18 cellular contexts compared by ENCODE assay signal in genomic region chr14:61451891-61452400, GRCh38.
DNase-seq lines count a peak whose midpoint lies in the region; ATAC-seq and TF ChIP-seq lines count a peak whose summit lies in the region.
"Had no signal": no experiment of that assay in that cellular context is flagged by ENCODE, and none has a peak within 500 bp of the region (broad histone marks: within the 10 kb centered on the region; RNA-seq: fewer than 3 reads in every experiment).

No MANE protein-coding gene starts in this region.

- H3K4me1 Mint-ChIP-seq in CD4-positive, alpha-beta T cell (ENCODE audit: low read depth): peaks cover 100% of the 10 kb centered on the region
- peaks cover 71 to 100% (median 98%) of the 10 kb centered on the region in 7 donors for H3K4me1 Mint-ChIP-seq in naive thymus-derived CD4-positive, alpha-beta T cell

- H3K27me3 ChIP-seq in BLaER1 (no peaks in the 10 kb centered on the region), transverse colon (no peaks in the 10 kb centered on the region), right cardiac atrium (ENCODE audit: control insufficient read depth, insufficient read depth) (no peaks in the 10 kb centered on the region)
- H3K27me3 ChIP-seq in CD4-positive, alpha-beta T cell (ENCODE audit: control insufficient read depth, insufficient read depth, low read length): no peaks in the 10 kb centered on the region
- H3K27me3 ChIP-seq in naive thymus-derived CD4-positive, alpha-beta T cell (ENCODE audit: control insufficient read depth in 2 of 2, insufficient read depth in 2 of 2, low read length in 2 of 2): no peaks in the 10 kb centered on the region
- H3K27me3 ChIP-seq: ascending aorta, neural progenitor cell, SJSA1 had no signal

- DNase-seq in CD4-positive, alpha-beta T cell: no peak
- DNase-seq in activated T-cell treated with anti-CD3 and anti-CD28 coated beads, Interleukin-2, amount 50 U/mL, for 48 hours: peak; percentile 25 to 30
- DNase-seq in naive thymus-derived CD4-positive, alpha-beta T cell: no peak
- DNase-seq in transverse colon (no peak), right cardiac atrium (no peak), NCI-H1930 (lab: John Stamatoyannopoulos, UW) (no peak)
- DNase-seq: activated B cell treated with CpG ODN at 0.5 μM for 24 hours, cerebellar nuclear complex, IMR-90, left cardiac atrium, MM.1S, PC-9, psoas muscle had no signal

- peak overlapping the region; percentile 91 for H3K27ac Mint-ChIP-seq in CD4-positive, alpha-beta T cell
- peak overlapping the region in 8 of 9 donors; percentile 87 to 98 (median 93) for H3K27ac Mint-ChIP-seq in naive thymus-derived CD4-positive, alpha-beta T cell
- H3K27ac Mint-ChIP-seq: activated B cell treated with CpG ODN at 0.5 μM for 24 hours, mesothelial cell of epicardium, neural progenitor cell had no signal

- H4K20me1 ChIP-seq in BLaER1: no peaks in the 10 kb centered on the region

- ATAC-seq in CD4-positive, alpha-beta T cell (ENCODE audit: poor library complexity): no peak
- ATAC-seq in naive thymus-derived CD4-positive, alpha-beta T cell: no peak
- ATAC-seq in right cardiac atrium: no peak
- ATAC-seq: psoas muscle had no signal

- CTCF ChIA-PET in CD4-positive, alpha-beta T cell (lab: Charles Lee): interaction anchor here (1.2 to 3.1 kb wide), 5 partner anchors 20 to 386 kb away, joined by 3 to 12 read pairs (median 4); no protein-coding TSS in a partner anchor
- CTCF ChIA-PET in naive thymus-derived CD4-positive, alpha-beta T cell (lab: Charles Lee): interaction anchor here (0.6 to 1.8 kb wide), 6 partner anchors 9 to 386 kb away, joined by 3 to 6 read pairs (median 3); no protein-coding TSS in a partner anchor

- H3K9me3 Mint-ChIP-seq in CD4-positive, alpha-beta T cell: no peaks in the 10 kb centered on the region
- H3K9me3 Mint-ChIP-seq in naive thymus-derived CD4-positive, alpha-beta T cell: peaks cover 0 to 1% (median 0%) of the 10 kb centered on the region in 11 donors
- H3K9me3 Mint-ChIP-seq: activated B cell treated with CpG ODN at 0.5 μM for 24 hours, mesothelial cell of epicardium, neural progenitor cell had no signal

- peaks cover 20% of the 10 kb centered on the region for H3K4me1 ChIP-seq in BLaER1
- peaks cover 82 to 88% of the 10 kb centered on the region in 2 donors for H3K4me1 ChIP-seq in naive thymus-derived CD4-positive, alpha-beta T cell (ENCODE audit: control insufficient read depth in 2 of 2, insufficient read depth in 2 of 2, low read length in 2 of 2)
- H3K4me1 ChIP-seq in transverse colon: no peaks in the 10 kb centered on the region
- peaks cover 3% of the 10 kb centered on the region for H3K4me1 ChIP-seq in right cardiac atrium (ENCODE audit: control insufficient read depth, insufficient read depth, low read length)
- H3K4me1 ChIP-seq: ascending aorta, SJSA1 had no signal

- in situ Hi-C loops in transverse colon (cut with MboI; ENCODE audit: low pct_ligation_motif_present in 1 of 4, low pct_unique_long_range_greater_than_20kb in 1 of 4, low sequenced_read_pairs in 3 of 4): loop anchor here in 3 of 4 donors (5.0 to 25.0 kb wide), 5 partner anchors 157 to 673 kb away; no protein-coding TSS in a partner anchor

- peak overlapping the region; percentile 87 for H3K4me3 Mint-ChIP-seq in CD4-positive, alpha-beta T cell
- peak overlapping the region; percentile 64 to 90 (median 80) for H3K4me3 Mint-ChIP-seq in naive thymus-derived CD4-positive, alpha-beta T cell
- H3K4me3 Mint-ChIP-seq: activated B cell treated with CpG ODN at 0.5 μM for 24 hours, mesothelial cell of epicardium, neural progenitor cell had no signal

- TF ChIP-seq EP300 in transverse colon (IDR thresholded peaks at IDR 0.05; ENCODE audit: low read depth): no peak

- H3K4me2 ChIP-seq in BLaER1: peak overlapping the region; percentile 43
- H3K4me2 ChIP-seq: neural progenitor cell, PC-9 had no signal

- no peak for TF ChIP-seq CTCF in CD4-positive, alpha-beta T cell (IDR thresholded peaks at IDR 0.05)
- no peak for TF ChIP-seq CTCF in transverse colon (IDR thresholded peaks at IDR 0.05)

- H3K4me3 ChIP-seq in BLaER1 (no peak overlapping the region), transverse colon (no peak overlapping the region), right cardiac atrium (ENCODE audit: low read length) (no peak overlapping the region)
- peak overlapping the region; percentile 10 for H3K4me3 ChIP-seq in naive thymus-derived CD4-positive, alpha-beta T cell (ENCODE audit: low read length)
- H3K4me3 ChIP-seq: ascending aorta, neural progenitor cell, PC-9, psoas muscle, SJSA1 had no signal

- peaks cover 100% of the 10 kb centered on the region for H3K36me3 Mint-ChIP-seq in CD4-positive, alpha-beta T cell (ENCODE audit: low read depth)
- H3K36me3 Mint-ChIP-seq in naive thymus-derived CD4-positive, alpha-beta T cell: peaks cover 11 to 79% (median 48%) of the 10 kb centered on the region in 5 donors
- H3K36me3 Mint-ChIP-seq: mesothelial cell of epicardium, neural progenitor cell had no signal

- no peaks in the 10 kb centered on the region for H3K9me3 ChIP-seq in BLaER1
- H3K9me3 ChIP-seq in CD4-positive, alpha-beta T cell (ENCODE audit: control insufficient read depth, low read length): no peaks in the 10 kb centered on the region
- H3K9me3 ChIP-seq in naive thymus-derived CD4-positive, alpha-beta T cell (ENCODE audit: control insufficient read depth in 2 of 3, low read length in 3 of 3): no peaks in the 10 kb centered on the region
- no peaks in the 10 kb centered on the region for H3K9me3 ChIP-seq in transverse colon
- H3K9me3 ChIP-seq in right cardiac atrium (ENCODE audit: control insufficient read depth, low read length): no peaks in the 10 kb centered on the region
- H3K9me3 ChIP-seq: ascending aorta, psoas muscle, SJSA1 had no signal

- 85 to 100% methylated on average over 4 to 6 of the region's 6 CpGs for WGBS in transverse colon (ENCODE audit: low coverage in 1 of 2), 2 donors
- 93% methylated on average over 6 of the region's 6 CpGs for WGBS in right cardiac atrium

- POLR2A ChIA-PET in CD4-positive, alpha-beta T cell (lab: Charles Lee): interaction anchor here (0.6 to 2.4 kb wide), 23 partner anchors 9 to 243 kb away, joined by 3 to 21 read pairs (median 5); partner anchors contain the start of genes HIF1A, PRKCH and TMEM30B
- POLR2A ChIA-PET in naive thymus-derived CD4-positive, alpha-beta T cell (lab: Charles Lee): interaction anchor here (0.7 to 1.7 kb wide), 11 partner anchors 11 to 130 kb away, joined by 3 to 17 read pairs (median 3); partner anchors contain the start of gene PRKCH

- H3K27ac ChIP-seq in BLaER1: 0 out of 2 replicates have a peak overlapping the region, but pooled peaks have one; percentile 11
- H3K27ac ChIP-seq in CD4-positive, alpha-beta T cell (ENCODE audit: low read depth, low read length): peak overlapping the region; percentile 52
- H3K27ac ChIP-seq in naive thymus-derived CD4-positive, alpha-beta T cell (ENCODE audit: low read depth, low read length): peak overlapping the region; percentile 65
- no peak overlapping the region for H3K27ac ChIP-seq in transverse colon
- H3K27ac ChIP-seq in right cardiac atrium (ENCODE audit: low read length): no peak overlapping the region
- H3K27ac ChIP-seq: ascending aorta, neural progenitor cell, PC-9, psoas muscle, SJSA1 had no signal

- H3K27me3 Mint-ChIP-seq in CD4-positive, alpha-beta T cell: no peaks in the 10 kb centered on the region
- H3K27me3 Mint-ChIP-seq in naive thymus-derived CD4-positive, alpha-beta T cell: no peaks in the 10 kb centered on the region
- H3K27me3 Mint-ChIP-seq: activated B cell treated with CpG ODN at 0.5 μM for 24 hours had no signal

- peak overlapping the region; percentile 44; the same call in 1 of the 2 replicates for H3K9ac ChIP-seq in BLaER1
- H3K9ac ChIP-seq: neural progenitor cell had no signal

- no peak for TF ChIP-seq POLR2A in transverse colon (IDR thresholded peaks at IDR 0.05)

- H3K36me3 ChIP-seq in BLaER1 (peaks cover 70% of the 10 kb centered on the region), transverse colon (no peaks in the 10 kb centered on the region)
- H3K36me3 ChIP-seq in naive thymus-derived CD4-positive, alpha-beta T cell (ENCODE audit: control insufficient read depth in 2 of 3, insufficient read depth in 3 of 3, low read length in 3 of 3): peaks cover 6 to 21% (median 17%) of the 10 kb centered on the region in 3 experiments
- H3K36me3 ChIP-seq: neural progenitor cell, SJSA1 had no signal

- intact Hi-C loops in CD4-positive, alpha-beta T cell (cut with DNase I, micrococcal nuclease): loop anchor here (2.0 to 5.0 kb wide), 4 partner anchors 45 to 155 kb away; no protein-coding TSS in a partner anchor
- intact Hi-C loops in naive thymus-derived CD4-positive, alpha-beta T cell (cut with micrococcal nuclease): loop anchor here (1.0 to 2.0 kb wide), 9 partner anchors 8 to 131 kb away; partner anchors contain the start of gene PRKCH (in 1 of the 2)
- intact Hi-C loops in transverse colon (cut with DNase I; ENCODE audit: low total_unique reads): loop anchor here (10.0 kb wide), 1 partner anchor 673 kb away; no protein-coding TSS in a partner anchor
- intact Hi-C loops in right cardiac atrium (cut with DNase I): loop anchor here (10.0 kb wide), 3 partner anchors 127 to 673 kb away; partner anchors contain the start of gene PRKCH (in 2 of the 4)

Comparison
In these comparisons a context has a peak if more than half of its experiments do, and no peak if none do; other contexts are left out.
1. H3K27ac ChIP-seq: peak in BLaER1 (single experiment), CD4-positive, alpha-beta T cell (single experiment) and naive thymus-derived CD4-positive, alpha-beta T cell (single experiment); none in transverse colon (0 of 4) and right cardiac atrium (single experiment).
2. DNase-seq: peak in activated T-cell treated with anti-CD3 and anti-CD28 coated beads, Interleukin-2, amount 50 U/mL, for 48 hours (2 of 2); none in CD4-positive, alpha-beta T cell (0 of 10), naive thymus-derived CD4-positive, alpha-beta T cell (0 of 9), transverse colon (single experiment), right cardiac atrium (0 of 3) and NCI-H1930 (0 of 2).